Comparison of ENCODE assay signal across 27 cellular contexts in the genomic region with DNA sequence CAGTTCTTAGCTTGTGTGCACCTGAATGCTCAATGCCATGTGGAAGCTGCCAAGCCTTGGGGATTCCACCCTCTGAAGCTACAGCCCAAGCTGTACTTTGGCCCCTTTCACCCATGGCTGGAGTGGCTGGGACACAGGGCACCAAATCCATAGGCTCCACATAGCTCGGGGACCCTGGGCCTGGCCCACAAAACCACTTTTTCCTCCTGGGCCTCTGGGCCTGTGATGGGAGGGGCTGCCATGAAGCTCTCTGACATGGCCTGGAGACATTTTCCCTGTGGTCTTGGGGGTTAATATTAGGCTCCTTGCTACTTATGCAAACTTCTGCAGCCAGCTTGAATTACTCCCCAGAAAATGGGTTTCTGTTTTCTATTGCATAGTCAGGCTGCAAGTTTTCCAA.
"Had no signal": no experiment of that assay in that cellular context is flagged by ENCODE, and none has a peak within 500 bp of the region (broad histone marks: within the 10 kb centered on the region; RNA-seq: fewer than 3 reads in every experiment).

No MANE protein-coding gene starts in this region.

- DNase-seq: heart right ventricle; kidney glomerular epithelial cell; left cardiac atrium; left lung; lower lobe of right lung; mammary epithelial cell; mesenchymal stem cell; naive thymus-derived CD8-positive, alpha-beta T cell; nucleus accumbens; psoas muscle; right lobe of liver; stimulated activated CD4-positive, alpha-beta T cell treated with anti-CD3 and anti-CD28 coated beads, Interleukin-12 subunit alpha, Interleukin-12 subunit beta, amount 100 ng/mL, for 4 hours; stimulated activated CD4-positive, alpha-beta T cell treated with anti-CD3 and anti-CD28 coated beads, Interleukin-15, amount 100 ng/mL, for 24 hours; stimulated activated CD4-positive, alpha-beta T cell treated with anti-CD3 and anti-CD28 coated beads, Interleukin-2, amount 100 ng/mL, for 24 hours; stimulated activated CD4-positive, alpha-beta T cell treated with anti-CD3 and anti-CD28 coated beads, Interleukin-4, amount 100 ng/mL, for 1 hour; stimulated activated naive B cell treated with anti-CD40 and anti-IgM and Interleukin-4, amounts not matched to agents 10 μg/mL and 1 μg/mL and 100 μg/mL, for 72 hours; stimulated activated naive CD8-positive, alpha-beta T cell treated with anti-CD3 and anti-CD28 coated beads, Interleukin-15, Interleukin-2, amounts not matched to agents 100 U/mL and 50 U/mL, for 24 hours; stomach; testis; thyroid gland; transverse colon; upper lobe of right lung had no signal

- H3K27ac ChIP-seq: heart right ventricle, hepatocyte, left lung, lower lobe of right lung, parathyroid adenoma, psoas muscle, right lobe of liver, skin epidermis, stomach, testis, thyroid gland, transverse colon, upper lobe of right lung had no signal

- H3K4me3 ChIP-seq: heart right ventricle, hepatocyte, left lung, lower lobe of right lung, psoas muscle, right lobe of liver, skin epidermis, stomach, testis, thyroid gland, transverse colon, upper lobe of right lung had no signal

- H3K36me3 ChIP-seq: heart right ventricle, left lung, lower lobe of right lung, right lobe of liver, stomach, thyroid gland, transverse colon, upper lobe of right lung had no signal

- H3K4me1 ChIP-seq: heart right ventricle, left lung, lower lobe of right lung, parathyroid adenoma, psoas muscle, right lobe of liver, stomach, testis, thyroid gland, transverse colon, upper lobe of right lung had no signal

- ATAC-seq: heart right ventricle; left cardiac atrium; left lung; lower lobe of right lung; naive thymus-derived CD8-positive, alpha-beta T cell; psoas muscle; right lobe of liver; stimulated activated naive B cell treated with anti-CD40 and anti-IgM and Interleukin-4, amounts not matched to agents 10 μg/mL and 1 μg/mL and 100 μg/mL, for 72 hours; stimulated activated naive CD8-positive, alpha-beta T cell treated with anti-CD3 and anti-CD28 coated beads, Interleukin-15, Interleukin-2, amounts not matched to agents 100 U/mL and 50 U/mL, for 24 hours; upper lobe of right lung had no signal

- H3K9me3 ChIP-seq: heart right ventricle, psoas muscle, right lobe of liver, testis, thyroid gland, transverse colon, upper lobe of right lung had no signal

- FAIRE-seq: keratinocyte, urothelium cell line had no signal
